In the genomic region with DNA sequence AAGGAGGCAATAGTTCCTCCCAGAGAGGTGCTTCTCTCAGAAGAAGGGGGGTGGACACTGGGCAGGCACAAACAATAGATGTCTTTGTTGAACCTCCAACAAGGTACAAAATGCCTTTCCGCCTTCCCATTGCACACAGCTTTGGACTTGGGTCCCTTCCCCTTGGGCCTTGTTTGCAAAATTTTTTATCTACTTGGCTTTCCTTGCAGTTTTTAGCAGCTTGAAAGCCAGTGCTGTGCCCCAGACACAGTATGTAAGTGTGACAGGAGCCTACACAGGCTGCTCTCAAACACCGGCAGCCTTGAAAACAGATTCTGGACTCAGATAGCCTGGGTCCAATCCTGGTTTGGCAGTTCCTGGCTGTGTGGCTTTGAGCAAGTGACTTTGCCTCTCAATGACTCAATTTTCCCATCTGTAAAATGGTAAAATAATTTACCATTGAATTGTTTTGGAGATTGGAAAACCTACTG, we compare ENCODE assay signal across 1 cellular context.
TF ChIP-seq lines count a peak whose summit lies in the region.

No MANE protein-coding gene starts in this region.

TF ChIP-seq in HepG2, 621 proteins besides CTCF, POLR2A, EP300 and RAD21 (continued from another document and continues in another):
- TF ChIP-seq ZNF777 (CRISPR knock-in tag; IDR thresholded peaks at IDR 0.05) (no peak), PRMT3 (CRISPR knock-in tag; IDR thresholded peaks at IDR 0.05; ENCODE audit: borderline replicate concordance, low read depth) (no peak), YEATS2 (CRISPR knock-in tag; IDR thresholded peaks at IDR 0.05; ENCODE audit: borderline replicate concordance) (no peak), SP1 (IDR thresholded peaks at IDR 0.05) (no peak), SP1 (CRISPR knock-in tag; IDR thresholded peaks at IDR 0.05) (no peak), HNRNPLL (IDR thresholded peaks at IDR 0.05; ENCODE audit: low read depth, low read length, poor library complexity, severe bottlenecking) (no peak), BRD4 (CRISPR knock-in tag; IDR thresholded peaks at IDR 0.05) (no peak), ZNF343 (CRISPR knock-in tag; IDR thresholded peaks at IDR 0.05) (no peak), ZNF788 (CRISPR knock-in tag; IDR thresholded peaks at IDR 0.05; ENCODE audit: borderline replicate concordance) (no peak), ZSCAN12 (CRISPR knock-in tag; IDR thresholded peaks at IDR 0.05) (no peak), TBX2 (CRISPR knock-in tag; IDR thresholded peaks at IDR 0.05; ENCODE audit: borderline replicate concordance) (peak; percentile 75), PCBP1 (IDR thresholded peaks at IDR 0.05; ENCODE audit: borderline replicate concordance, low read depth, low read length) (no peak), ZNF101 (CRISPR knock-in tag; IDR thresholded peaks at IDR 0.05; ENCODE audit: borderline replicate concordance, low read depth) (no peak), ZFP36L2 (CRISPR knock-in tag; IDR thresholded peaks at IDR 0.05) (no peak), ZNF570 (CRISPR knock-in tag; IDR thresholded peaks at IDR 0.05; ENCODE audit: borderline replicate concordance) (no peak), ZNF724P (CRISPR knock-in tag; IDR thresholded peaks at IDR 0.05; ENCODE audit: borderline replicate concordance) (no peak), CCDC6 (CRISPR knock-in tag; IDR thresholded peaks at IDR 0.05) (no peak), HOXA5 (CRISPR knock-in tag; IDR thresholded peaks at IDR 0.05) (no peak), RFXANK (CRISPR knock-in tag; IDR thresholded peaks at IDR 0.05) (peak; percentile 39; the same call in 1 of the 2 replicates), DMAP1 (CRISPR knock-in tag; IDR thresholded peaks at IDR 0.05) (0 out of 2 replicates have a peak, but pooled peaks have one; percentile 12), CENPT (CRISPR knock-in tag; IDR thresholded peaks at IDR 0.05; ENCODE audit: low read depth) (no peak), ZNF775 (CRISPR knock-in tag; IDR thresholded peaks at IDR 0.05; ENCODE audit: borderline replicate concordance) (no peak), RNF2 (conservative IDR thresholded peaks at IDR 0.05; ENCODE audit: low read depth) (no peak), ZFP90 (CRISPR knock-in tag; IDR thresholded peaks at IDR 0.05; ENCODE audit: borderline replicate concordance) (no peak), ZNF251 (CRISPR knock-in tag; IDR thresholded peaks at IDR 0.05) (no peak), ZNF891 (CRISPR knock-in tag; IDR thresholded peaks at IDR 0.05) (no peak), NFE2L1 (CRISPR knock-in tag; IDR thresholded peaks at IDR 0.05; ENCODE audit: borderline replicate concordance) (no peak), SMC3 (IDR thresholded peaks at IDR 0.05; ENCODE audit: low read length) (no peak), TOPORS (CRISPR knock-in tag; IDR thresholded peaks at IDR 0.05) (0 out of 2 replicates have a peak, but pooled peaks have one; percentile 18), ATF7-NPFF (CRISPR knock-in tag; IDR thresholded peaks at IDR 0.05; ENCODE audit: low read depth) (no peak), ZNF841 (CRISPR knock-in tag; IDR thresholded peaks at IDR 0.05; ENCODE audit: borderline replicate concordance) (no peak), MZF1 (CRISPR knock-in tag; IDR thresholded peaks at IDR 0.05; ENCODE audit: borderline replicate concordance) (no peak), SMYD3 (CRISPR knock-in tag; IDR thresholded peaks at IDR 0.05) (no peak), XBP1 (CRISPR knock-in tag; IDR thresholded peaks at IDR 0.05) (no peak), ZNF75D (CRISPR knock-in tag; IDR thresholded peaks at IDR 0.05; ENCODE audit: borderline replicate concordance) (no peak)
- TF ChIP-seq, protein P1, sequence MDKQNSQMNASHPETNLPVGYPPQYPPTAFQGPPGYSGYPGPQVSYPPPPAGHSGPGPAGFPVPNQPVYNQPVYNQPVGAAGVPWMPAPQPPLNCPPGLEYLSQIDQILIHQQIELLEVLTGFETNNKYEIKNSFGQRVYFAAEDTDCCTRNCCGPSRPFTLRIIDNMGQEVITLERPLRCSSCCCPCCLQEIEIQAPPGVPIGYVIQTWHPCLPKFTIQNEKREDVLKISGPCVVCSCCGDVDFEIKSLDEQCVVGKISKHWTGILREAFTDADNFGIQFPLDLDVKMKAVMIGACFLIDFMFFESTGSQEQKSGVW (CRISPR knock-in tag; IDR thresholded peaks at IDR 0.05; ENCODE audit: borderline replicate concordance), result no peak
- TF ChIP-seq, protein P2, sequence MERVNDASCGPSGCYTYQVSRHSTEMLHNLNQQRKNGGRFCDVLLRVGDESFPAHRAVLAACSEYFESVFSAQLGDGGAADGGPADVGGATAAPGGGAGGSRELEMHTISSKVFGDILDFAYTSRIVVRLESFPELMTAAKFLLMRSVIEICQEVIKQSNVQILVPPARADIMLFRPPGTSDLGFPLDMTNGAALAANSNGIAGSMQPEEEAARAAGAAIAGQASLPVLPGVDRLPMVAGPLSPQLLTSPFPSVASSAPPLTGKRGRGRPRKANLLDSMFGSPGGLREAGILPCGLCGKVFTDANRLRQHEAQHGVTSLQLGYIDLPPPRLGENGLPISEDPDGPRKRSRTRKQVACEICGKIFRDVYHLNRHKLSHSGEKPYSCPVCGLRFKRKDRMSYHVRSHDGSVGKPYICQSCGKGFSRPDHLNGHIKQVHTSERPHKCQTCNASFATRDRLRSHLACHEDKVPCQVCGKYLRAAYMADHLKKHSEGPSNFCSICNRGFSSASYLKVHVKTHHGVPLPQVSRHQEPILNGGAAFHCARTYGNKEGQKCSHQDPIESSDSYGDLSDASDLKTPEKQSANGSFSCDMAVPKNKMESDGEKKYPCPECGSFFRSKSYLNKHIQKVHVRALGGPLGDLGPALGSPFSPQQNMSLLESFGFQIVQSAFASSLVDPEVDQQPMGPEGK (CRISPR knock-in tag; IDR thresholded peaks at IDR 0.05), result peak; percentile 49; the same call in 1 of the 2 replicates
- TF ChIP-seq, protein P3, sequence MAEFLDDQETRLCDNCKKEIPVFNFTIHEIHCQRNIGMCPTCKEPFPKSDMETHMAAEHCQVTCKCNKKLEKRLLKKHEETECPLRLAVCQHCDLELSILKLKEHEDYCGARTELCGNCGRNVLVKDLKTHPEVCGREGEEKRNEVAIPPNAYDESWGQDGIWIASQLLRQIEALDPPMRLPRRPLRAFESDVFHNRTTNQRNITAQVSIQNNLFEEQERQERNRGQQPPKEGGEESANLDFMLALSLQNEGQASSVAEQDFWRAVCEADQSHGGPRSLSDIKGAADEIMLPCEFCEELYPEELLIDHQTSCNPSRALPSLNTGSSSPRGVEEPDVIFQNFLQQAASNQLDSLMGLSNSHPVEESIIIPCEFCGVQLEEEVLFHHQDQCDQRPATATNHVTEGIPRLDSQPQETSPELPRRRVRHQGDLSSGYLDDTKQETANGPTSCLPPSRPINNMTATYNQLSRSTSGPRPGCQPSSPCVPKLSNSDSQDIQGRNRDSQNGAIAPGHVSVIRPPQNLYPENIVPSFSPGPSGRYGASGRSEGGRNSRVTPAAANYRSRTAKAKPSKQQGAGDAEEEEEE (CRISPR knock-in tag; IDR thresholded peaks at IDR 0.05; ENCODE audit: borderline replicate concordance), result no peak
- TF ChIP-seq, protein P4, sequence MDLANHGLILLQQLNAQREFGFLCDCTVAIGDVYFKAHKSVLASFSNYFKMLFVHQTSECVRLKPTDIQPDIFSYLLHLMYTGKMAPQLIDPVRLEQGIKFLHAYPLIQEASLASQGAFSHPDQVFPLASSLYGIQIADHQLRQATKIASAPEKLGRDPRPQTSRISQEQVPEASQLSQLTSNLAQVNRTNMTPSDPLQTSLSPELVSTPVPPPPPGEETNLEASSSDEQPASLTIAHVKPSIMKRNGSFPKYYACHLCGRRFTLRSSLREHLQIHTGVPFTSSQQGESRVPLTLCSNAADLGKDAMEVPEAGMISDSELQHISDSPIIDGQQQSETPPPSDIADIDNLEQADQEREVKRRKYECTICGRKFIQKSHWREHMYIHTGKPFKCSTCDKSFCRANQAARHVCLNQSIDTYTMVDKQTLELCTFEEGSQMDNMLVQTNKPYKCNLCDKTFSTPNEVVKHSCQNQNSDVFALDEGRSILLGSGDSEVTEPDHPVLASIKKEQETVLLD (CRISPR knock-in tag; IDR thresholded peaks at IDR 0.05; ENCODE audit: low read depth), result no peak
- TF ChIP-seq, protein P5, sequence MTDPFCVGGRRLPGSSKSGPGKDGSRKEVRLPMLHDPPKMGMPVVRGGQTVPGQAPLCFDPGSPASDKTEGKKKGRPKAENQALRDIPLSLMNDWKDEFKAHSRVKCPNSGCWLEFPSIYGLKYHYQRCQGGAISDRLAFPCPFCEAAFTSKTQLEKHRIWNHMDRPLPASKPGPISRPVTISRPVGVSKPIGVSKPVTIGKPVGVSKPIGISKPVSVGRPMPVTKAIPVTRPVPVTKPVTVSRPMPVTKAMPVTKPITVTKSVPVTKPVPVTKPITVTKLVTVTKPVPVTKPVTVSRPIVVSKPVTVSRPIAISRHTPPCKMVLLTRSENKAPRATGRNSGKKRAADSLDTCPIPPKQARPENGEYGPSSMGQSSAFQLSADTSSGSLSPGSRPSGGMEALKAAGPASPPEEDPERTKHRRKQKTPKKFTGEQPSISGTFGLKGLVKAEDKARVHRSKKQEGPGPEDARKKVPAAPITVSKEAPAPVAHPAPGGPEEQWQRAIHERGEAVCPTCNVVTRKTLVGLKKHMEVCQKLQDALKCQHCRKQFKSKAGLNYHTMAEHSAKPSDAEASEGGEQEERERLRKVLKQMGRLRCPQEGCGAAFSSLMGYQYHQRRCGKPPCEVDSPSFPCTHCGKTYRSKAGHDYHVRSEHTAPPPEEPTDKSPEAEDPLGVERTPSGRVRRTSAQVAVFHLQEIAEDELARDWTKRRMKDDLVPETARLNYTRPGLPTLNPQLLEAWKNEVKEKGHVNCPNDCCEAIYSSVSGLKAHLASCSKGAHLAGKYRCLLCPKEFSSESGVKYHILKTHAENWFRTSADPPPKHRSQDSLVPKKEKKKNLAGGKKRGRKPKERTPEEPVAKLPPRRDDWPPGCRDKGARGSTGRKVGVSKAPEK (CRISPR knock-in tag; IDR thresholded peaks at IDR 0.05; ENCODE audit: borderline replicate concordance), result no peak
- TF ChIP-seq, protein P6, sequence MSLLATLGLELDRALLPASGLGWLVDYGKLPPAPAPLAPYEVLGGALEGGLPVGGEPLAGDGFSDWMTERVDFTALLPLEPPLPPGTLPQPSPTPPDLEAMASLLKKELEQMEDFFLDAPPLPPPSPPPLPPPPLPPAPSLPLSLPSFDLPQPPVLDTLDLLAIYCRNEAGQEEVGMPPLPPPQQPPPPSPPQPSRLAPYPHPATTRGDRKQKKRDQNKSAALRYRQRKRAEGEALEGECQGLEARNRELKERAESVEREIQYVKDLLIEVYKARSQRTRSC (CRISPR knock-in tag; IDR thresholded peaks at IDR 0.05; ENCODE audit: low read depth), result no peak
- TF ChIP-seq, protein P7, sequence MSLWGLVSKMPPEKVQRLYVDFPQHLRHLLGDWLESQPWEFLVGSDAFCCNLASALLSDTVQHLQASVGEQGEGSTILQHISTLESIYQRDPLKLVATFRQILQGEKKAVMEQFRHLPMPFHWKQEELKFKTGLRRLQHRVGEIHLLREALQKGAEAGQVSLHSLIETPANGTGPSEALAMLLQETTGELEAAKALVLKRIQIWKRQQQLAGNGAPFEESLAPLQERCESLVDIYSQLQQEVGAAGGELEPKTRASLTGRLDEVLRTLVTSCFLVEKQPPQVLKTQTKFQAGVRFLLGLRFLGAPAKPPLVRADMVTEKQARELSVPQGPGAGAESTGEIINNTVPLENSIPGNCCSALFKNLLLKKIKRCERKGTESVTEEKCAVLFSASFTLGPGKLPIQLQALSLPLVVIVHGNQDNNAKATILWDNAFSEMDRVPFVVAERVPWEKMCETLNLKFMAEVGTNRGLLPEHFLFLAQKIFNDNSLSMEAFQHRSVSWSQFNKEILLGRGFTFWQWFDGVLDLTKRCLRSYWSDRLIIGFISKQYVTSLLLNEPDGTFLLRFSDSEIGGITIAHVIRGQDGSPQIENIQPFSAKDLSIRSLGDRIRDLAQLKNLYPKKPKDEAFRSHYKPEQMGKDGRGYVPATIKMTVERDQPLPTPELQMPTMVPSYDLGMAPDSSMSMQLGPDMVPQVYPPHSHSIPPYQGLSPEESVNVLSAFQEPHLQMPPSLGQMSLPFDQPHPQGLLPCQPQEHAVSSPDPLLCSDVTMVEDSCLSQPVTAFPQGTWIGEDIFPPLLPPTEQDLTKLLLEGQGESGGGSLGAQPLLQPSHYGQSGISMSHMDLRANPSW (CRISPR knock-in tag; IDR thresholded peaks at IDR 0.05; ENCODE audit: borderline replicate concordance), result no peak
- TF ChIP-seq, protein P8, sequence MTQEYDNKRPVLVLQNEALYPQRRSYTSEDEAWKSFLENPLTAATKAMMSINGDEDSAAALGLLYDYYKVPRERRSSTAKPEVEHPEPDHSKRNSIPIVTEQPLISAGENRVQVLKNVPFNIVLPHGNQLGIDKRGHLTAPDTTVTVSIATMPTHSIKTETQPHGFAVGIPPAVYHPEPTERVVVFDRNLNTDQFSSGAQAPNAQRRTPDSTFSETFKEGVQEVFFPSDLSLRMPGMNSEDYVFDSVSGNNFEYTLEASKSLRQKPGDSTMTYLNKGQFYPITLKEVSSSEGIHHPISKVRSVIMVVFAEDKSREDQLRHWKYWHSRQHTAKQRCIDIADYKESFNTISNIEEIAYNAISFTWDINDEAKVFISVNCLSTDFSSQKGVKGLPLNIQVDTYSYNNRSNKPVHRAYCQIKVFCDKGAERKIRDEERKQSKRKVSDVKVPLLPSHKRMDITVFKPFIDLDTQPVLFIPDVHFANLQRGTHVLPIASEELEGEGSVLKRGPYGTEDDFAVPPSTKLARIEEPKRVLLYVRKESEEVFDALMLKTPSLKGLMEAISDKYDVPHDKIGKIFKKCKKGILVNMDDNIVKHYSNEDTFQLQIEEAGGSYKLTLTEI (CRISPR knock-in tag; conservative IDR thresholded peaks at IDR 0.05), result no peak
- TF ChIP-seq, protein P9, sequence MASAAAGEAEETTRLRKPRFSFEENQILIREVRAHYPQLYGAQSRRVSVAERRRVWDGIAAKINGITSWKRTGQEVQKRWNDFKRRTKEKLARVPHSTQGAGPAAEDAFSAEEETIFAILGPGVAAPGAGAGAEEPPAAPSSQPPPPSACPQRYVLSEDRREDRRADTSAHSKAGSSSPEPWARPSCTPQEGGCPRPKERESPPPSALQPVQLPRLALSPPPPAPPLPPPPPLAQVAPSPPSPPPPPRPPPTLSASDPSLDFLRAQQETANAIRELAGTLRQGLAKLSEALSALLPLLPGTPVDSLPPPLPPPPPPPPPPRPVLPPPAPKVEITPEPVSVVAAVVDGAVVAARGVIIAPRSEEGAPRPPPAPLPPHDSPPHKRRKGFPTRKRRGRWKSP (CRISPR knock-in tag; IDR thresholded peaks at IDR 0.05), result no peak
- TF ChIP-seq, protein P10, sequence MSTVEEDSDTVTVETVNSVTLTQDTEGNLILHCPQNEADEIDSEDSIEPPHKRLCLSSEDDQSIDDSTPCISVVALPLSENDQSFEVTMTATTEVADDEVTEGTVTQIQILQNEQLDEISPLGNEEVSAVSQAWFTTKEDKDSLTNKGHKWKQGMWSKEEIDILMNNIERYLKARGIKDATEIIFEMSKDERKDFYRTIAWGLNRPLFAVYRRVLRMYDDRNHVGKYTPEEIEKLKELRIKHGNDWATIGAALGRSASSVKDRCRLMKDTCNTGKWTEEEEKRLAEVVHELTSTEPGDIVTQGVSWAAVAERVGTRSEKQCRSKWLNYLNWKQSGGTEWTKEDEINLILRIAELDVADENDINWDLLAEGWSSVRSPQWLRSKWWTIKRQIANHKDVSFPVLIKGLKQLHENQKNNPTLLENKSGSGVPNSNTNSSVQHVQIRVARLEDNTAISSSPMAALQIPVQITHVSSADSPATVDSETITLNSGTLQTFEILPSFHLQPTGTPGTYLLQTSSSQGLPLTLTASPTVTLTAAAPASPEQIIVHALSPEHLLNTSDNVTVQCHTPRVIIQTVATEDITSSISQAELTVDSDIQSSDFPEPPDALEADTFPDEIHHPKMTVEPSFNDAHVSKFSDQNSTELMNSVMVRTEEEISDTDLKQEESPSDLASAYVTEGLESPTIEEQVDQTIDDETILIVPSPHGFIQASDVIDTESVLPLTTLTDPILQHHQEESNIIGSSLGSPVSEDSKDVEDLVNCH (CRISPR knock-in tag; IDR thresholded peaks at IDR 0.05), result no peak
